Comparison of ENCODE assay signal across 27 cellular contexts in genomic region chr11:72576661-72577060, GRCh38.
A peak's percentile ranks its signal among the peaks of the same experiment; 100 is the strongest.
DNase-seq lines count a peak whose midpoint lies in the region; ATAC-seq, FAIRE-seq and TF ChIP-seq lines count a peak whose summit lies in the region.
"Had no signal": no experiment of that assay in that cellular context is flagged by ENCODE, and none has a peak within 500 bp of the region (broad histone marks: within the 10 kb centered on the region; RNA-seq: fewer than 3 reads in every experiment).

No MANE protein-coding gene starts in this region.

- no peak overlapping the region for H3K4me2 ChIP-seq in osteoblast (ENCODE audit: insufficient read depth, low read length)

- H3K27me3 ChIP-seq in BE2C (no peaks in the 10 kb centered on the region), endodermal cell (ENCODE audit: control insufficient read depth, insufficient read depth, low read length, poor library complexity, severe bottlenecking) (peaks cover 12% of the 10 kb centered on the region), osteoblast (ENCODE audit: insufficient read depth, low read length) (peaks cover 16% of the 10 kb centered on the region)

- H3K9me3 ChIP-seq in BE2C (no peaks in the 10 kb centered on the region), endodermal cell (ENCODE audit: control insufficient read depth, low read length) (no peaks in the 10 kb centered on the region), osteoblast (ENCODE audit: low read depth, low read length) (no peaks in the 10 kb centered on the region)
- H3K9me3 ChIP-seq: Caco-2 had no signal

- H3K27ac ChIP-seq in endodermal cell (ENCODE audit: low read depth, low read length) (no peak overlapping the region), osteoblast (ENCODE audit: low read depth, low read length) (no peak overlapping the region)

- H3K4me1 ChIP-seq in BE2C, result peaks cover 12% of the 10 kb centered on the region
- H3K4me1 ChIP-seq in endodermal cell (ENCODE audit: control insufficient read depth, insufficient read depth, low read length), result no peaks in the 10 kb centered on the region
- H3K4me1 ChIP-seq in osteoblast (ENCODE audit: insufficient read depth, low read length), result no peaks in the 10 kb centered on the region

- intact Hi-C loops in activated T-helper 2 cell treated with anti-CD3 and anti-CD28 coated beads, Interferon-gamma antibody, Interleukin-2, Interleukin-4, amounts not matched to agents 10 μg/mL and 5 μg/mL and 100 μg/mL, durations not matched to agents 14 hours and 24 hours and 36 hours (cut with micrococcal nuclease), result no loop called here

- no peaks in the 10 kb centered on the region for H3K36me3 Mint-ChIP-seq in endodermal cell (ENCODE audit: low read depth)
- no peaks in the 10 kb centered on the region for H3K36me3 Mint-ChIP-seq in activated T-helper 2 cell treated with anti-CD3 and anti-CD28 coated beads, Interferon-gamma antibody, Interleukin-2, Interleukin-4, amounts not matched to agents 10 μg/mL and 5 μg/mL and 100 μg/mL, durations not matched to agents 14 hours and 24 hours and 36 hours (ENCODE audit: low read depth)
- H3K36me3 Mint-ChIP-seq: CD8-positive, alpha-beta T cell had no signal

- no peak overlapping the region for H3K4me3 Mint-ChIP-seq in endodermal cell
- no peak overlapping the region for H3K4me3 Mint-ChIP-seq in activated T-helper 2 cell treated with anti-CD3 and anti-CD28 coated beads, Interferon-gamma antibody, Interleukin-2, Interleukin-4, amounts not matched to agents 10 μg/mL and 5 μg/mL and 100 μg/mL, durations not matched to agents 14 hours and 24 hours and 36 hours (ENCODE audit: low read depth)
- H3K4me3 Mint-ChIP-seq: CD8-positive, alpha-beta T cell had no signal

- H3K36me3 ChIP-seq in BE2C (peaks cover 52% of the 10 kb centered on the region), endodermal cell (ENCODE audit: control insufficient read depth, insufficient read depth, low read length) (no peaks in the 10 kb centered on the region), osteoblast (ENCODE audit: insufficient read depth, low read length) (no peaks in the 10 kb centered on the region)

- peaks cover 2% of the 10 kb centered on the region for H3K27me3 Mint-ChIP-seq in endodermal cell (ENCODE audit: insufficient read depth)
- H3K27me3 Mint-ChIP-seq in activated T-helper 2 cell treated with anti-CD3 and anti-CD28 coated beads, Interferon-gamma antibody, Interleukin-2, Interleukin-4, amounts not matched to agents 10 μg/mL and 5 μg/mL and 100 μg/mL, durations not matched to agents 14 hours and 24 hours and 36 hours (ENCODE audit: low read depth), result peaks cover 10% of the 10 kb centered on the region

- TF ChIP-seq POLR2A in GM12892 (IDR thresholded peaks at IDR 0.05; ENCODE audit: low read depth, low read length), result no peak

- DNase-seq in BE2C, result peak; percentile 2
- DNase-seq in GM12892 (ENCODE audit: insufficient read length), result peak; percentile 10
- peak; percentile 28 for DNase-seq in endodermal cell
- peak; percentile 62 for DNase-seq in osteoblast (ENCODE audit: insufficient read length, low spot score, missing footprints)
- no peak for DNase-seq in stimulated activated CD4-positive, alpha-beta T cell treated with anti-CD3 and anti-CD28 coated beads, Interleukin-2, amount 100 ng/mL, for 24 hours
- DNase-seq in frontal cortex (ENCODE audit: low spot score in 2 of 2), result no peak
- no peak for DNase-seq in activated T-helper 2 cell treated with anti-CD3 and anti-CD28 coated beads, Interferon-gamma antibody, Interleukin-2, Interleukin-4, amounts not matched to agents 10 μg/mL and 5 μg/mL and 100 μg/mL, durations not matched to agents 14 hours and 24 hours and 36 hours (ENCODE audit: low spot score)
- DNase-seq: C1 segment of cervical spinal cord; CD8-positive, alpha-beta T cell; HCEC 1CT; KBM-7; MV-4-11; NCI-H1105; NCI-H146; NCI-H1930; NCI-H446; NCI-H524 treated with DMSO at 0.1 percent for 48 hours; NCI-H774; PC-3; SHP77 had no signal

- no peaks in the 10 kb centered on the region for H3K9me3 Mint-ChIP-seq in endodermal cell
- no peaks in the 10 kb centered on the region for H3K9me3 Mint-ChIP-seq in activated T-helper 2 cell treated with anti-CD3 and anti-CD28 coated beads, Interferon-gamma antibody, Interleukin-2, Interleukin-4, amounts not matched to agents 10 μg/mL and 5 μg/mL and 100 μg/mL, durations not matched to agents 14 hours and 24 hours and 36 hours
- H3K9me3 Mint-ChIP-seq: CD8-positive, alpha-beta T cell had no signal

- FAIRE-seq in GM12892 (lab: Jason Lieb, UNC) (no peak), frontal cortex (lab: Jason Lieb, UNC) (no peak)
- FAIRE-seq: A204.1, G401.6, GM12878, H1, HTR-8/SVneo had no signal

- 91 to 95% methylated on average over 2 to 6 of the region's 6 CpGs for WGBS in endodermal cell (ENCODE audit: insufficient coverage in 1 of 2, insufficient read length in 1 of 2), 2 experiments

- ATAC-seq in GM19351 (IDR thresholded peaks at IDR 0.05; ENCODE audit: unreplicated experiment), result no peak
- ATAC-seq: CD8-positive, alpha-beta T cell; GM12878; PC-3 had no signal

- H4K20me1 ChIP-seq in osteoblast (ENCODE audit: insufficient read depth, low read length), result no peaks in the 10 kb centered on the region

- H3K4me1 Mint-ChIP-seq in endodermal cell, result peaks cover 23% of the 10 kb centered on the region
- H3K4me1 Mint-ChIP-seq in activated T-helper 2 cell treated with anti-CD3 and anti-CD28 coated beads, Interferon-gamma antibody, Interleukin-2, Interleukin-4, amounts not matched to agents 10 μg/mL and 5 μg/mL and 100 μg/mL, durations not matched to agents 14 hours and 24 hours and 36 hours (ENCODE audit: low read depth), result peaks cover 1% of the 10 kb centered on the region

- no peak overlapping the region for H2AFZ ChIP-seq in osteoblast (ENCODE audit: low read length)

- no peaks in the 10 kb centered on the region for H3K79me2 ChIP-seq in osteoblast (ENCODE audit: insufficient read depth, low read length)

- no peak overlapping the region for H3K9ac ChIP-seq in endodermal cell (ENCODE audit: extremely low read depth, low read length, poor library complexity, severe bottlenecking)

- H3K4me3 ChIP-seq in BE2C (ENCODE audit: low read depth, low read length) (no peak overlapping the region), endodermal cell (ENCODE audit: low read length) (no peak overlapping the region), osteoblast (ENCODE audit: insufficient read depth, low read length) (no peak overlapping the region)
- H3K4me3 ChIP-seq: GM12878 had no signal

- H3K27ac Mint-ChIP-seq in endodermal cell, result no peak overlapping the region
- no peak overlapping the region for H3K27ac Mint-ChIP-seq in activated T-helper 2 cell treated with anti-CD3 and anti-CD28 coated beads, Interferon-gamma antibody, Interleukin-2, Interleukin-4, amounts not matched to agents 10 μg/mL and 5 μg/mL and 100 μg/mL, durations not matched to agents 14 hours and 24 hours and 36 hours
- H3K27ac Mint-ChIP-seq: CD8-positive, alpha-beta T cell had no signal

- TF ChIP-seq CTCF in BE2C (IDR thresholded peaks at IDR 0.05; ENCODE audit: low read depth, low read length) (no peak), endodermal cell (conservative IDR thresholded peaks at IDR 0.05) (no peak), osteoblast (IDR thresholded peaks at IDR 0.05; ENCODE audit: extremely low read depth, low read depth, low read length) (no peak)

Comparison
In these comparisons a context has a peak if more than half of its experiments do, and no peak if none do; other contexts are left out.
1. DNase-seq: peak in BE2C (single experiment), GM12892 (single experiment), endodermal cell (single experiment) and osteoblast (single experiment); none in stimulated activated CD4-positive, alpha-beta T cell treated with anti-CD3 and anti-CD28 coated beads, Interleukin-2, amount 100 ng/mL, for 24 hours (0 of 2), frontal cortex (0 of 2) and activated T-helper 2 cell treated with anti-CD3 and anti-CD28 coated beads, Interferon-gamma antibody, Interleukin-2, Interleukin-4, amounts not matched to agents 10 μg/mL and 5 μg/mL and 100 μg/mL, durations not matched to agents 14 hours and 24 hours and 36 hours (single experiment).